Comparison of ENCODE assay signal across 13 cellular contexts in the genomic region with DNA sequence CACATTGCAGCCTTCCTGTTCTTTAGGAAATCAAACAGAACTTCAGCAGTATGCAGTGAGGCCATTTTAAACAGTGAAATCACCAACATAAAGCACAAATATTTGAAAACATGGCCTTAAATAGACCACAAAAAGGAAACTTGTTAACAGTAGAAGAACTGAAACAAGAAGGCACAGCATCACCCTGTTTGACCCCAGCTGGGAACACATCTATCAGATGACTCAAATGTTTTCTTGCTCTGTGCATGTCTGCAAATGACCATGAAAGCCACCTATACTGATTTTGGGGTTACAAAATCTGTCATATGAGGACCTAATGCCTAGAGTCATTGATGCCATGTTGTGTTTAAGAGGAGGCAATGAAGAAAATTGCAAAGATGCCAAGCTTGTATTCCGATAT.
DNase-seq lines count a peak whose midpoint lies in the region; ATAC-seq and TF ChIP-seq lines count a peak whose summit lies in the region.
"Had no signal": no experiment of that assay in that cellular context is flagged by ENCODE, and none has a peak within 500 bp of the region (broad histone marks: within the 10 kb centered on the region; RNA-seq: fewer than 3 reads in every experiment).

No MANE protein-coding gene starts in this region.

- no peak overlapping the region for H3K4me3 Mint-ChIP-seq in stimulated activated memory B cell treated with anti-CD40 and anti-IgM and Interleukin-4, amounts not matched to agents 10 μg/mL and 1 μg/mL and 100 μg/mL, for 72 hours
- H3K4me3 Mint-ChIP-seq: dendritic cell treated with granulocyte-macrophage colony-stimulating factor and Interleukin-4, amounts not matched to agents 40 ng/mL and 50 ng/mL, for 4 days had no signal

- no peaks in the 10 kb centered on the region for H3K9me3 ChIP-seq in transverse colon
- H3K9me3 ChIP-seq: pancreas had no signal

- H3K27ac ChIP-seq in transverse colon = no peak overlapping the region
- H3K27ac ChIP-seq: 22Rv1, pancreas had no signal

- no peaks in the 10 kb centered on the region for H3K27me3 Mint-ChIP-seq in stimulated activated memory B cell treated with anti-CD40 and anti-IgM and Interleukin-4, amounts not matched to agents 10 μg/mL and 1 μg/mL and 100 μg/mL, for 72 hours

- ATAC-seq in HG02840 (IDR thresholded peaks at IDR 0.05; ENCODE audit: low FRiP score, unreplicated experiment) = peak; percentile 68
- ATAC-seq in stimulated activated memory B cell treated with anti-CD40 and anti-IgM and Interleukin-4, amounts not matched to agents 10 μg/mL and 1 μg/mL and 100 μg/mL, for 72 hours = peak; percentile 54
- ATAC-seq: K562, Right ventricle myocardium inferior had no signal

- TF ChIP-seq CTCF in transverse colon (IDR thresholded peaks at IDR 0.05) = no peak

- no peaks in the 10 kb centered on the region for H3K9me3 Mint-ChIP-seq in stimulated activated memory B cell treated with anti-CD40 and anti-IgM and Interleukin-4, amounts not matched to agents 10 μg/mL and 1 μg/mL and 100 μg/mL, for 72 hours
- H3K9me3 Mint-ChIP-seq: dendritic cell treated with granulocyte-macrophage colony-stimulating factor and Interleukin-4, amounts not matched to agents 40 ng/mL and 50 ng/mL, for 4 days had no signal

- WGBS in transverse colon (ENCODE audit: low coverage in 1 of 2), 2 donors = 84 to 100% methylated on average over 1 of the region's 1 CpG

- H3K27me3 ChIP-seq in transverse colon = no peaks in the 10 kb centered on the region
- H3K27me3 ChIP-seq: pancreas had no signal

- DNase-seq in SKM-1 treated with dmso at 0.1 percent for 144 hours (lab: John Stamatoyannopoulos, UW; ENCODE audit: unreplicated experiment) = peak; percentile 35
- DNase-seq in SKM-1 (lab: John Stamatoyannopoulos, UW; ENCODE audit: unreplicated experiment) = no peak
- DNase-seq in MV-4-11 (lab: John Stamatoyannopoulos, UW) = peak; percentile 97
- DNase-seq in NCI-H748 treated with DMSO at 0.1 percent for 48 hours (lab: John Stamatoyannopoulos, UW) = no peak
- no peak for DNase-seq in activated effector memory CD4-positive, alpha-beta T cell treated with anti-CD3 and anti-CD28 coated beads, Interleukin-2, amount 50 U/mL, for 16 hours
- no peak for DNase-seq in transverse colon
- DNase-seq: pancreas had no signal

- no peaks in the 10 kb centered on the region for H3K36me3 Mint-ChIP-seq in stimulated activated memory B cell treated with anti-CD40 and anti-IgM and Interleukin-4, amounts not matched to agents 10 μg/mL and 1 μg/mL and 100 μg/mL, for 72 hours

- TF ChIP-seq POLR2A in transverse colon (IDR thresholded peaks at IDR 0.05) = no peak

- H3K36me3 ChIP-seq in transverse colon = no peaks in the 10 kb centered on the region
- H3K36me3 ChIP-seq: pancreas had no signal

- in situ Hi-C loops in transverse colon (cut with MboI; ENCODE audit: low pct_ligation_motif_present in 1 of 4, low pct_unique_long_range_greater_than_20kb in 1 of 4, low sequenced_read_pairs in 3 of 4) = no loop called here

- H3K27ac Mint-ChIP-seq in stimulated activated memory B cell treated with anti-CD40 and anti-IgM and Interleukin-4, amounts not matched to agents 10 μg/mL and 1 μg/mL and 100 μg/mL, for 72 hours = no peak overlapping the region
- H3K27ac Mint-ChIP-seq: dendritic cell treated with granulocyte-macrophage colony-stimulating factor and Interleukin-4, amounts not matched to agents 40 ng/mL and 50 ng/mL, for 4 days had no signal

- intact Hi-C loops in transverse colon (cut with DNase I; ENCODE audit: low total_unique reads) = no loop called here

- TF ChIP-seq EP300 in transverse colon (IDR thresholded peaks at IDR 0.05; ENCODE audit: low read depth) = no peak

- H3K4me1 Mint-ChIP-seq in stimulated activated memory B cell treated with anti-CD40 and anti-IgM and Interleukin-4, amounts not matched to agents 10 μg/mL and 1 μg/mL and 100 μg/mL, for 72 hours = peaks cover 6% of the 10 kb centered on the region

- peaks cover 0 to 16% (median 5%) of the 10 kb centered on the region in 4 donors for H3K4me1 ChIP-seq in transverse colon

- H3K4me3 ChIP-seq in transverse colon = no peak overlapping the region
- H3K4me3 ChIP-seq: K562, pancreas had no signal

Comparison
In these comparisons a context has a peak if more than half of its experiments do, and no peak if none do; other contexts are left out.
1. DNase-seq: peak in SKM-1 treated with dmso at 0.1 percent for 144 hours (single experiment) and MV-4-11 (single experiment); none in SKM-1 (single experiment), NCI-H748 treated with DMSO at 0.1 percent for 48 hours (single experiment), activated effector memory CD4-positive, alpha-beta T cell treated with anti-CD3 and anti-CD28 coated beads, Interleukin-2, amount 50 U/mL, for 16 hours (single experiment) and transverse colon (single experiment).